In genomic region chr6:32983493-32983848, GRCh38 we compare ENCODE assay signal across 13 cellular contexts. TPM values are rescaled to one million over a fixed set of nuclear protein-coding genes. Genes with fewer than 3 reads are reported as not detected.
A peak's percentile ranks its signal among the peaks of the same experiment; 100 is the strongest.
DNase-seq lines count a peak whose midpoint lies in the region; ATAC-seq and TF ChIP-seq lines count a peak whose summit lies in the region.
"Had no signal": no experiment of that assay in that cellular context is flagged by ENCODE, and none has a peak within 500 bp of the region (broad histone marks: within the 10 kb centered on the region; RNA-seq: fewer than 3 reads in every experiment).

No MANE protein-coding gene starts in this region.

- H3K27ac ChIP-seq in mesodermal cell (ENCODE audit: low read depth, low read length, severe bottlenecking) = peak overlapping the region; percentile 29

- in situ Hi-C loops in KBM-7 (cut with MboI; ENCODE audit: low pct_unique_long_range_greater_than_20kb, low sequenced_read_pairs) = no loop called here

- TF ChIP-seq CTCF in progenitor cell of endocrine pancreas (IDR thresholded peaks at IDR 0.05; ENCODE audit: unreplicated experiment) = no peak

- H3K27ac Mint-ChIP-seq in activated naive CD8-positive, alpha-beta T cell treated with anti-CD3 and anti-CD28 coated beads, Interleukin-2, amount 50 U/mL, for 24 hours = peak overlapping the region; percentile 37
- H3K27ac Mint-ChIP-seq in progenitor cell of endocrine pancreas = no peak overlapping the region

- H3K4me1 Mint-ChIP-seq in activated naive CD8-positive, alpha-beta T cell treated with anti-CD3 and anti-CD28 coated beads, Interleukin-2, amount 50 U/mL, for 24 hours = peaks cover 37% of the 10 kb centered on the region
- H3K4me1 Mint-ChIP-seq in progenitor cell of endocrine pancreas (ENCODE audit: low read depth) = peaks cover 44% of the 10 kb centered on the region

- H3K9me3 ChIP-seq in mesodermal cell (ENCODE audit: control insufficient read depth, low read length) = no peaks in the 10 kb centered on the region
- H3K9me3 ChIP-seq: upper lobe of left lung had no signal

- H3K4me3 Mint-ChIP-seq in activated naive CD8-positive, alpha-beta T cell treated with anti-CD3 and anti-CD28 coated beads, Interleukin-2, amount 50 U/mL, for 24 hours = no peak overlapping the region
- H3K4me3 Mint-ChIP-seq in progenitor cell of endocrine pancreas (ENCODE audit: low read depth) = no peak overlapping the region
- H3K4me3 Mint-ChIP-seq: brain had no signal

- H3K4me1 ChIP-seq in mesodermal cell (ENCODE audit: control insufficient read depth, insufficient read depth, low read length, poor library complexity, severe bottlenecking) = peaks cover 3% of the 10 kb centered on the region

- no peaks in the 10 kb centered on the region for H3K9me3 Mint-ChIP-seq in activated naive CD8-positive, alpha-beta T cell treated with anti-CD3 and anti-CD28 coated beads, Interleukin-2, amount 50 U/mL, for 24 hours
- H3K9me3 Mint-ChIP-seq in progenitor cell of endocrine pancreas (ENCODE audit: low read depth) = no peaks in the 10 kb centered on the region
- H3K9me3 Mint-ChIP-seq: brain had no signal

- ATAC-seq in activated naive CD8-positive, alpha-beta T cell treated with anti-CD3 and anti-CD28 coated beads, Interleukin-2, amount 50 U/mL, for 24 hours = no peak
- ATAC-seq in GM18511 (IDR thresholded peaks at IDR 0.05; ENCODE audit: unreplicated experiment) = no peak

- H3K36me3 ChIP-seq in mesodermal cell (ENCODE audit: control insufficient read depth, insufficient read depth, low read length) = peaks cover 39% of the 10 kb centered on the region

- 83 to 100% methylated on average over 1 of the region's 1 CpG for WGBS in mesodermal cell (ENCODE audit: insufficient coverage in 2 of 2), 2 experiments

- H3K27me3 Mint-ChIP-seq in activated naive CD8-positive, alpha-beta T cell treated with anti-CD3 and anti-CD28 coated beads, Interleukin-2, amount 50 U/mL, for 24 hours = no peaks in the 10 kb centered on the region
- peaks cover 29% of the 10 kb centered on the region for H3K27me3 Mint-ChIP-seq in progenitor cell of endocrine pancreas

- DNase-seq in DMS53 (lab: John Stamatoyannopoulos, UW) (peak; percentile 24), DMS53 treated with DMSO at 0.1 percent for 48 hours (lab: John Stamatoyannopoulos, UW; ENCODE audit: unreplicated experiment) (no peak), KBM-7 (peak; percentile 15), UCSD-AML1 (lab: John Stamatoyannopoulos, UW; ENCODE audit: unreplicated experiment) (no peak), progenitor cell of endocrine pancreas (ENCODE audit: low spot score, unreplicated experiment) (no peak)
- DNase-seq in activated naive CD8-positive, alpha-beta T cell treated with anti-CD3 and anti-CD28 coated beads, Interleukin-2, amount 50 U/mL, for 24 hours = no peak
- DNase-seq: 8988T, H7, NCI-H2081 treated with DMSO at 0.1 percent for 48 hours, upper lobe of left lung had no signal

- H3K36me3 Mint-ChIP-seq in activated naive CD8-positive, alpha-beta T cell treated with anti-CD3 and anti-CD28 coated beads, Interleukin-2, amount 50 U/mL, for 24 hours (ENCODE audit: low read depth) = peaks cover 35% of the 10 kb centered on the region
- H3K36me3 Mint-ChIP-seq in progenitor cell of endocrine pancreas (ENCODE audit: insufficient read depth) = peaks cover 29% of the 10 kb centered on the region

- H3K4me3 ChIP-seq in mesodermal cell (ENCODE audit: extremely low read depth, insufficient read depth, low read length, poor library complexity, severe bottlenecking) = no peak overlapping the region
- H3K4me3 ChIP-seq: upper lobe of left lung had no signal

RNA-seq across cellular contexts. Expression of gene BRD2, which starts 15.1 kb away (rescaled TPM):
- 136 TPM for polyA plus RNA-seq in mesodermal cell (2013, experiment 1 of 2)
- 136 TPM for polyA plus RNA-seq in mesodermal cell (2013, experiment 2 of 2)
- total RNA-seq in progenitor cell of endocrine pancreas = 229 and 238 TPM in 2 replicates

RNA-seq across cellular contexts. Expression of gene HLA-DOA, which starts 25.9 kb away (rescaled TPM):
- 0.63 TPM for polyA plus RNA-seq in mesodermal cell (2013, experiment 1 of 2)
- polyA plus RNA-seq in mesodermal cell (2013, experiment 2 of 2) = 0.71 TPM
- total RNA-seq in progenitor cell of endocrine pancreas = 4.1 and 5.6 TPM in 2 replicates

RNA-seq across cellular contexts. Expression of gene HLA-DMA, which starts 30.6 kb away (rescaled TPM):
- polyA plus RNA-seq in mesodermal cell (2013, experiment 1 of 2) = 3.6 TPM
- polyA plus RNA-seq in mesodermal cell (2013, experiment 2 of 2) = 3.3 TPM
- total RNA-seq in progenitor cell of endocrine pancreas = 3.3 and 3.4 TPM in 2 replicates

RNA-seq across cellular contexts. Expression of gene HLA-DMB, which starts 42.6 kb away (rescaled TPM):
- polyA plus RNA-seq in mesodermal cell (2013, experiment 1 of 2) = not detected
- not detected for polyA plus RNA-seq in mesodermal cell (2013, experiment 2 of 2)
- 1.1 and 1.8 TPM in 2 replicates for total RNA-seq in progenitor cell of endocrine pancreas

Comparison
In these comparisons a context has a peak if more than half of its experiments do, and no peak if none do; other contexts are left out.
1. DNase-seq: peak in DMS53 (single experiment) and KBM-7 (single experiment); none in DMS53 treated with DMSO at 0.1 percent for 48 hours (single experiment), activated naive CD8-positive, alpha-beta T cell treated with anti-CD3 and anti-CD28 coated beads, Interleukin-2, amount 50 U/mL, for 24 hours (single experiment), UCSD-AML1 (single experiment) and progenitor cell of endocrine pancreas (single experiment).